Comparison of ENCODE assay signal across 12 cellular contexts in genomic region chr7:1103009-1103788, GRCh38. TPM values are rescaled to one million over a fixed set of nuclear protein-coding genes. Genes with fewer than 3 reads are reported as not detected.
A peak's percentile ranks its signal among the peaks of the same experiment; 100 is the strongest.
DNase-seq lines count a peak whose midpoint lies in the region; ATAC-seq and TF ChIP-seq lines count a peak whose summit lies in the region.
"Had no signal": no experiment of that assay in that cellular context is flagged by ENCODE, and none has a peak within 500 bp of the region (broad histone marks: within the 10 kb centered on the region; RNA-seq: fewer than 3 reads in every experiment).

No MANE protein-coding gene starts in this region.

- H3K36me3 Mint-ChIP-seq in endothelial cell (ENCODE audit: low read depth, unreplicated experiment) (peaks cover 9% of the 10 kb centered on the region), nephron progenitor cell (ENCODE audit: low read depth) (peaks cover 12% of the 10 kb centered on the region)

- CTCF ChIA-PET in PC-9 (lab: Charles Lee) = no interaction called here

- no TSS peak for BruUV-seq in PC-9 (replicated peaks; lab: Mats Ljungman, UMichigan)

- no peaks in the 10 kb centered on the region for H3K9me3 Mint-ChIP-seq in endothelial cell (ENCODE audit: unreplicated experiment)
- peaks cover 1% of the 10 kb centered on the region for H3K9me3 Mint-ChIP-seq in nephron progenitor cell
- H3K9me3 Mint-ChIP-seq: activated naive CD4-positive, alpha-beta T cell treated with anti-CD3 and anti-CD28 coated beads, Interleukin-2, amount 50 U/mL, for 24 hours had no signal

- H3K27ac Mint-ChIP-seq in endothelial cell (ENCODE audit: unreplicated experiment) = no peak overlapping the region
- no peak overlapping the region for H3K27ac Mint-ChIP-seq in nephron progenitor cell
- H3K27ac Mint-ChIP-seq: activated naive CD4-positive, alpha-beta T cell treated with anti-CD3 and anti-CD28 coated beads, Interleukin-2, amount 50 U/mL, for 24 hours had no signal

- TF ChIP-seq POLR2A in GM18951 (IDR thresholded peaks at IDR 0.05; ENCODE audit: extremely low read depth, insufficient read depth, insufficient read length) = peak; percentile 22

- H3K4me2 ChIP-seq in DOHH2 (ENCODE audit: low read length) = peak overlapping the region; percentile 80
- H3K4me2 ChIP-seq in hepatocyte = no peak overlapping the region
- no peak overlapping the region for H3K4me2 ChIP-seq in PC-9

- H3K9me3 ChIP-seq in DOHH2 (ENCODE audit: control insufficient read depth, insufficient read depth, low read length) (no peaks in the 10 kb centered on the region), hepatocyte (ENCODE audit: low read depth) (no peaks in the 10 kb centered on the region), PC-9 (ENCODE audit: insufficient read depth, low read depth) (no peaks in the 10 kb centered on the region)
- H3K9me3 ChIP-seq: HAP-1 had no signal

- H2AFZ ChIP-seq in hepatocyte (no peak overlapping the region), PC-9 (no peak overlapping the region)

- TF ChIP-seq CTCF in DOHH2 (IDR thresholded peaks at IDR 0.05; ENCODE audit: low read depth, low read length, poor library complexity, severe bottlenecking) (no peak), hepatocyte (IDR thresholded peaks at IDR 0.05; ENCODE audit: poor library complexity) (no peak), endothelial cell (IDR thresholded peaks at IDR 0.05; ENCODE audit: unreplicated experiment) (no peak), PC-9 (conservative IDR thresholded peaks at IDR 0.05) (no peak), nephron progenitor cell (IDR thresholded peaks at IDR 0.05) (no peak)

- H3K4me1 ChIP-seq in DOHH2 (ENCODE audit: control insufficient read depth, low read length) = peaks cover 57% of the 10 kb centered on the region
- peaks cover 8% of the 10 kb centered on the region for H3K4me1 ChIP-seq in hepatocyte (ENCODE audit: insufficient read depth)
- no peaks in the 10 kb centered on the region for H3K4me1 ChIP-seq in PC-9 (replicated peaks; ENCODE audit: insufficient read depth)
- H3K4me1 ChIP-seq: HAP-1 had no signal

- 85% methylated on average over 33 of the region's 34 CpGs for WGBS in hepatocyte (ENCODE audit: low lambda C conversion rate, missing lambda C conversion rate)

- in situ Hi-C loops in GM18951 (cut with MboI; ENCODE audit: low sequenced_read_pairs, unreplicated experiment) = no loop called here

- intact Hi-C loops in PC-9 (cut with micrococcal nuclease; ENCODE audit: unreplicated experiment) = no loop called here

- no peaks in the 10 kb centered on the region for H4K20me1 ChIP-seq in DOHH2 (ENCODE audit: control insufficient read depth, insufficient read depth, low read depth, low read length)
- H4K20me1 ChIP-seq in hepatocyte (ENCODE audit: insufficient read depth, poor library complexity, severe bottlenecking) = no peaks in the 10 kb centered on the region
- peaks cover 36% of the 10 kb centered on the region for H4K20me1 ChIP-seq in PC-9 (ENCODE audit: insufficient read depth)

- H3K4me3 Mint-ChIP-seq in endothelial cell (ENCODE audit: unreplicated experiment) = no peak overlapping the region
- H3K4me3 Mint-ChIP-seq in nephron progenitor cell = no peak overlapping the region
- H3K4me3 Mint-ChIP-seq: activated naive CD4-positive, alpha-beta T cell treated with anti-CD3 and anti-CD28 coated beads, Interleukin-2, amount 50 U/mL, for 24 hours had no signal

- H3K27ac ChIP-seq in DOHH2 (ENCODE audit: low read depth, low read length) (no peak overlapping the region), hepatocyte (peak overlapping the region; percentile 68), PC-9 (no peak overlapping the region)

- POLR2A ChIA-PET in PC-9 (lab: Charles Lee; ENCODE audit: unreplicated experiment) = no interaction called here

- H3K4me1 Mint-ChIP-seq in endothelial cell (ENCODE audit: unreplicated experiment) (peaks cover 9% of the 10 kb centered on the region), nephron progenitor cell (peaks cover 68% of the 10 kb centered on the region)

- peak; percentile 46 for DNase-seq in hepatocyte (ENCODE audit: low spot score)
- DNase-seq in endothelial cell (ENCODE audit: low spot score) = no peak
- no peak for DNase-seq in PC-9
- no peak for DNase-seq in nephron progenitor cell
- DNase-seq: DMS79 treated with DMSO at 0.1 percent for 48 hours, SHP77 treated with DMSO at 0.1 percent for 48 hours had no signal

- peaks cover 55% of the 10 kb centered on the region for H3K79me2 ChIP-seq in DOHH2 (ENCODE audit: control insufficient read depth, low read length)
- no peaks in the 10 kb centered on the region for H3K79me2 ChIP-seq in hepatocyte
- peaks cover 2% of the 10 kb centered on the region; the same call in 1 of the 2 replicates for H3K79me2 ChIP-seq in PC-9 (ENCODE audit: low read depth)

- H3K27me3 Mint-ChIP-seq in endothelial cell (ENCODE audit: unreplicated experiment) (peaks cover 19% of the 10 kb centered on the region), nephron progenitor cell (ENCODE audit: low read depth, poor library complexity) (no peaks in the 10 kb centered on the region)
- H3K27me3 Mint-ChIP-seq: activated naive CD4-positive, alpha-beta T cell treated with anti-CD3 and anti-CD28 coated beads, Interleukin-2, amount 50 U/mL, for 24 hours had no signal

- H3K4me3 ChIP-seq in DOHH2 (ENCODE audit: low read length) = peak overlapping the region; percentile 56
- H3K4me3 ChIP-seq in hepatocyte = no peak overlapping the region
- no peak overlapping the region for H3K4me3 ChIP-seq in PC-9
- H3K4me3 ChIP-seq: HAP-1 had no signal

- H3F3A ChIP-seq in DOHH2 (ENCODE audit: control insufficient read depth, insufficient read depth) (peaks cover 13% of the 10 kb centered on the region; the same call in 1 of the 2 replicates), PC-9 (ENCODE audit: insufficient read depth, low read depth) (no peaks in the 10 kb centered on the region)

- ATAC-seq in HG03432 (IDR thresholded peaks at IDR 0.05; ENCODE audit: unreplicated experiment) (peak; percentile 39), GM19395 (IDR thresholded peaks at IDR 0.05; ENCODE audit: unreplicated experiment) (no peak)

- H3K9me2 ChIP-seq in DOHH2 (replicated peaks; ENCODE audit: control insufficient read depth, low read length) (no peaks in the 10 kb centered on the region), hepatocyte (replicated peaks; ENCODE audit: insufficient read depth) (no peaks in the 10 kb centered on the region), PC-9 (ENCODE audit: insufficient read depth) (no peaks in the 10 kb centered on the region)

- H3K27me3 ChIP-seq in DOHH2 (ENCODE audit: control insufficient read depth, low read length) (no peaks in the 10 kb centered on the region), hepatocyte (no peaks in the 10 kb centered on the region), PC-9 (ENCODE audit: insufficient read depth, low read depth) (no peaks in the 10 kb centered on the region)

- peaks cover 13% of the 10 kb centered on the region for H3K36me3 ChIP-seq in DOHH2 (ENCODE audit: control insufficient read depth, low read length)
- no peaks in the 10 kb centered on the region for H3K36me3 ChIP-seq in hepatocyte (replicated peaks; ENCODE audit: insufficient read depth, low read depth)
- no peaks in the 10 kb centered on the region for H3K36me3 ChIP-seq in PC-9 (ENCODE audit: low read depth)
- H3K36me3 ChIP-seq: HAP-1 had no signal

RNA-seq across cellular contexts. Expression of gene GPER1, which starts 15.3 kb away (rescaled TPM):
- total RNA-seq in hepatocyte (3.6 and 4.5 TPM in 2 replicates), endothelial cell (ENCODE audit: unreplicated experiment) (0.72 TPM), PC-9 (2021) (0.37 and 0.85 TPM in 2 replicates)
- 9.1 and 11.1 TPM in 2 replicates for polyA plus RNA-seq in hepatocyte

RNA-seq across cellular contexts. Expression of gene ZFAND2A, which starts 56.8 kb away (rescaled TPM):
- total RNA-seq in hepatocyte (29.4 and 35.4 TPM in 2 replicates), endothelial cell (ENCODE audit: unreplicated experiment) (36.0 TPM), PC-9 (2021) (51.2 and 65.1 TPM in 2 replicates)
- 37.3 and 54.3 TPM in 2 replicates for polyA plus RNA-seq in hepatocyte

RNA-seq across cellular contexts. Expression of gene GPR146, which starts 58.9 kb away (rescaled TPM):
- total RNA-seq in hepatocyte = 5.2 and 6.5 TPM in 2 replicates
- 2.1 and 2.6 TPM in 2 replicates for polyA plus RNA-seq in hepatocyte
- total RNA-seq in endothelial cell (ENCODE audit: unreplicated experiment) = 8.1 TPM
- 3.4 and 4.3 TPM in 2 replicates for total RNA-seq in PC-9 (2021)
